Comparison of ENCODE assay signal across 17 cellular contexts in genomic region chr3:107284570-107284969, GRCh38.
DNase-seq lines count a peak whose midpoint lies in the region; TF ChIP-seq lines count a peak whose summit lies in the region.
"Had no signal": no experiment of that assay in that cellular context is flagged by ENCODE, and none has a peak within 500 bp of the region (broad histone marks: within the 10 kb centered on the region; RNA-seq: fewer than 3 reads in every experiment).

No MANE protein-coding gene starts in this region.

- no peak overlapping the region for H2AFZ ChIP-seq in hepatocyte

- H3K27me3 ChIP-seq in brain microvascular endothelial cell (replicated peaks) (no peaks in the 10 kb centered on the region), hepatocyte (no peaks in the 10 kb centered on the region), esophagus muscularis mucosa (no peaks in the 10 kb centered on the region)
- H3K27me3 ChIP-seq: colonic mucosa had no signal

- no peaks in the 10 kb centered on the region for H3K9me3 ChIP-seq in hepatocyte (ENCODE audit: low read depth)
- H3K9me3 ChIP-seq in esophagus muscularis mucosa = no peaks in the 10 kb centered on the region
- H3K9me3 ChIP-seq: colonic mucosa, prostate gland had no signal

- DNase-seq in EH (ENCODE audit: low read depth) = peak; percentile 29
- peak; percentile 55 for DNase-seq in LHCN-M2 (ENCODE audit: low read depth)
- no peak for DNase-seq in brain microvascular endothelial cell
- no peak for DNase-seq in hepatocyte (ENCODE audit: low spot score)
- DNase-seq in ecto neural progenitor cell (ENCODE audit: low spot score) = no peak
- no peak for DNase-seq in type B pancreatic cell (ENCODE audit: extremely low spot score, unreplicated experiment)
- DNase-seq in esophagus muscularis mucosa (ENCODE audit: extremely low spot score) = no peak
- no peak for DNase-seq in HuH-7 (ENCODE audit: low spot score)
- DNase-seq: activated CD4-positive, alpha-beta T cell treated with anti-CD3 and anti-CD28 coated beads, Interleukin-2, amount 50 U/mL, for 48 hours; activated naive CD8-positive, alpha-beta T cell treated with anti-CD3 and anti-CD28 coated beads, Interleukin-2, amount 10 ng/mL, durations not matched to agents 7 days and 5 days; activated T-cell treated with anti-CD3 and anti-CD28 coated beads, Interleukin-2, amount 50 U/mL, for 48 hours; colonic mucosa; COR-L47; KBM-7; naive thymus-derived CD8-positive, alpha-beta T cell; NCI-H1105 treated with DMSO at 0.1 percent for 48 hours had no signal

- H3K27me3 Mint-ChIP-seq in type B pancreatic cell = peaks cover 6% of the 10 kb centered on the region

- H3K4me2 ChIP-seq in hepatocyte = no peak overlapping the region

- in situ Hi-C loops in brain microvascular endothelial cell (cut with HindIII; ENCODE audit: low pct_ligation_motif_present, low sequenced_read_pairs) = no loop called here

- no peak overlapping the region for H3K27ac Mint-ChIP-seq in type B pancreatic cell
- H3K27ac Mint-ChIP-seq: activated naive CD8-positive, alpha-beta T cell treated with anti-CD3 and anti-CD28 coated beads, Interleukin-2, amount 10 ng/mL, durations not matched to agents 7 days and 5 days; naive thymus-derived CD8-positive, alpha-beta T cell had no signal

- TF ChIP-seq CTCF in brain microvascular endothelial cell (IDR thresholded peaks at IDR 0.05; ENCODE audit: low read depth, low read length, missing control alignments) = no peak
- TF ChIP-seq CTCF in hepatocyte (IDR thresholded peaks at IDR 0.05; ENCODE audit: poor library complexity) = no peak
- TF ChIP-seq CTCF in type B pancreatic cell (conservative IDR thresholded peaks at IDR 0.05) = no peak
- no peak for TF ChIP-seq CTCF in esophagus muscularis mucosa (IDR thresholded peaks at IDR 0.05)

- no peak overlapping the region for H3K4me3 ChIP-seq in brain microvascular endothelial cell (ENCODE audit: low read depth, low read length)
- no peak overlapping the region for H3K4me3 ChIP-seq in hepatocyte
- H3K4me3 ChIP-seq in esophagus muscularis mucosa = no peak overlapping the region
- H3K4me3 ChIP-seq: colonic mucosa, prostate gland had no signal

- no peak for TF ChIP-seq EP300 in esophagus muscularis mucosa (IDR thresholded peaks at IDR 0.05)

- no peaks in the 10 kb centered on the region for H3K9me3 Mint-ChIP-seq in type B pancreatic cell
- H3K9me3 Mint-ChIP-seq: activated naive CD8-positive, alpha-beta T cell treated with anti-CD3 and anti-CD28 coated beads, Interleukin-2, amount 10 ng/mL, durations not matched to agents 7 days and 5 days had no signal

- H3K4me1 ChIP-seq in hepatocyte (ENCODE audit: insufficient read depth) (no peaks in the 10 kb centered on the region), esophagus muscularis mucosa (peaks cover 0 to 9% (median 0%) of the 10 kb centered on the region in 4 donors)
- H3K4me1 ChIP-seq: colonic mucosa, prostate gland had no signal

- peak overlapping the region; percentile 67 for H3K27ac ChIP-seq in brain microvascular endothelial cell
- H3K27ac ChIP-seq in hepatocyte = peak overlapping the region; percentile 30
- H3K27ac ChIP-seq in esophagus muscularis mucosa (replicated peaks in 1 of 4) = no peak overlapping the region
- H3K27ac ChIP-seq: colonic mucosa, prostate gland had no signal

- H3K79me2 ChIP-seq in hepatocyte = no peaks in the 10 kb centered on the region

- H3K4me3 Mint-ChIP-seq in type B pancreatic cell = no peak overlapping the region
- H3K4me3 Mint-ChIP-seq: activated naive CD8-positive, alpha-beta T cell treated with anti-CD3 and anti-CD28 coated beads, Interleukin-2, amount 10 ng/mL, durations not matched to agents 7 days and 5 days; naive thymus-derived CD8-positive, alpha-beta T cell had no signal

- intact Hi-C loops in esophagus muscularis mucosa (cut with DNase I) = no loop called here

- no peak for TF ChIP-seq POLR2A in esophagus muscularis mucosa (IDR thresholded peaks at IDR 0.05; ENCODE audit: low read depth)

- no peaks in the 10 kb centered on the region for H3K4me1 Mint-ChIP-seq in type B pancreatic cell (ENCODE audit: unreplicated experiment)
- H3K4me1 Mint-ChIP-seq: activated naive CD8-positive, alpha-beta T cell treated with anti-CD3 and anti-CD28 coated beads, Interleukin-2, amount 10 ng/mL, durations not matched to agents 7 days and 5 days had no signal

- no peaks in the 10 kb centered on the region for H4K20me1 ChIP-seq in hepatocyte (ENCODE audit: insufficient read depth, poor library complexity, severe bottlenecking)

- H3K9me2 ChIP-seq in hepatocyte (replicated peaks; ENCODE audit: insufficient read depth) = no peaks in the 10 kb centered on the region

- no peaks in the 10 kb centered on the region for H3K36me3 Mint-ChIP-seq in type B pancreatic cell
- H3K36me3 Mint-ChIP-seq: activated naive CD8-positive, alpha-beta T cell treated with anti-CD3 and anti-CD28 coated beads, Interleukin-2, amount 10 ng/mL, durations not matched to agents 7 days and 5 days; naive thymus-derived CD8-positive, alpha-beta T cell had no signal

- H3K36me3 ChIP-seq in brain microvascular endothelial cell (replicated peaks) (no peaks in the 10 kb centered on the region), hepatocyte (replicated peaks; ENCODE audit: insufficient read depth, low read depth) (no peaks in the 10 kb centered on the region), esophagus muscularis mucosa (no peaks in the 10 kb centered on the region)
- H3K36me3 ChIP-seq: colonic mucosa, prostate gland had no signal

Comparison
In these comparisons a context has a peak if more than half of its experiments do, and no peak if none do; other contexts are left out.
1. DNase-seq: peak in EH (single experiment) and LHCN-M2 (single experiment); none in brain microvascular endothelial cell (single experiment), hepatocyte (single experiment), ecto neural progenitor cell (single experiment), type B pancreatic cell (single experiment), esophagus muscularis mucosa (single experiment) and HuH-7 (single experiment).
2. H3K27ac ChIP-seq: peak in brain microvascular endothelial cell (single experiment) and hepatocyte (single experiment); none in esophagus muscularis mucosa (0 of 4).